In genomic region chr19:36331353-36332228, GRCh38 we compare ENCODE assay signal across 8 cellular contexts. TPM values are rescaled to one million over a fixed set of nuclear protein-coding genes. Genes with fewer than 3 reads are reported as not detected.
A peak's percentile ranks its signal among the peaks of the same experiment; 100 is the strongest.
DNase-seq lines count a peak whose midpoint lies in the region; ATAC-seq, FAIRE-seq and TF ChIP-seq lines count a peak whose summit lies in the region.

No MANE protein-coding gene starts in this region.

- H3K9ac ChIP-seq in kidney (ENCODE audit: low read length in 2 of 2): peak overlapping the region in 1 of 2 donors; percentile 85

- H3K4me3 ChIP-seq in choroid plexus epithelial cell (ENCODE audit: low read depth, low read length): peak overlapping the region; percentile 78
- peak overlapping the region; percentile 57 to 93 for H3K4me3 ChIP-seq in kidney (ENCODE audit: low read length in 2 of 2)

- H3K4me1 ChIP-seq in kidney (ENCODE audit: control insufficient read depth in 1 of 2, insufficient read depth in 1 of 2, low read depth in 1 of 2, low read length in 2 of 2): peaks cover 0 to 3% of the 10 kb centered on the region in 2 donors

- DNase-seq in C1 segment of cervical spinal cord (lab: John Stamatoyannopoulos, UW) (peak; percentile 18 to 98 (median 80)), NCI-H187 treated with DMSO at 0.1 percent for 48 hours (lab: John Stamatoyannopoulos, UW) (peak; percentile 99), choroid plexus epithelial cell (ENCODE audit: low read depth) (peak; percentile 98), kidney (peak; percentile 96)
- DNase-seq in stimulated activated CD4-positive, alpha-beta T cell treated with anti-CD3 and anti-CD28 coated beads, Interleukin-12 subunit alpha, Interleukin-12 subunit beta, amount 100 ng/mL, for 48 hours (ENCODE audit: low read depth in 2 of 3, low spot score in 1 of 3): peak; percentile 32 to 40 (median 40)

- H3K36me3 ChIP-seq in kidney (ENCODE audit: control insufficient read depth in 1 of 2, insufficient read depth in 2 of 2, low read length in 2 of 2): peaks cover 5 to 15% of the 10 kb centered on the region in 2 donors

- TF ChIP-seq CTCF in choroid plexus epithelial cell (conservative IDR thresholded peaks at IDR 0.05; ENCODE audit: low read depth, low read length): peak; percentile 4
- peak; percentile 20 for TF ChIP-seq CTCF in kidney (IDR thresholded peaks at IDR 0.05; ENCODE audit: borderline replicate concordance, extremely low read depth, insufficient read depth)

- peak; percentile 99 for FAIRE-seq in kidney (lab: Jason Lieb, UNC)

- no peaks in the 10 kb centered on the region for H3K9me3 ChIP-seq in kidney (ENCODE audit: control insufficient read depth in 1 of 2, low read length in 2 of 2)

- H3K27ac ChIP-seq in kidney (ENCODE audit: low read depth in 2 of 2, low read length in 2 of 2): peak overlapping the region in 1 of 2 donors; percentile 48

- ATAC-seq in GM21360 (IDR thresholded peaks at IDR 0.05; ENCODE audit: unreplicated experiment) (peak; percentile 71), HG03159 (IDR thresholded peaks at IDR 0.05; ENCODE audit: unreplicated experiment) (no peak)
- ATAC-seq in activated CD4-positive, CD25-positive, alpha-beta regulatory T cell treated with anti-CD3 and anti-CD28 coated beads, Interleukin-2, amount 50 U/mL, for 24 hours: peak; percentile 98 to 100

- intact Hi-C loops in kidney (cut with DNase I): no loop called here

RNA-seq across cellular contexts. Expression of gene ZFP14, which starts 47.4 kb away (rescaled TPM):
- 7.3 TPM for total RNA-seq in kidney
- 4.3 TPM for polyA plus RNA-seq in kidney (ENCODE audit: insufficient read depth, low read depth, low replicate concordance)

Comparison
In these comparisons a context has a peak if more than half of its experiments do, and no peak if none do; other contexts are left out.
1. DNase-seq: peak in every context shown above with its lines; median percentile 99 in NCI-H187 treated with DMSO at 0.1 percent for 48 hours; 98 in choroid plexus epithelial cell; 96 in kidney; 80 in C1 segment of cervical spinal cord; 40 in stimulated activated CD4-positive, alpha-beta T cell treated with anti-CD3 and anti-CD28 coated beads, Interleukin-12 subunit alpha, Interleukin-12 subunit beta, amount 100 ng/mL, for 48 hours.